8 cellular contexts compared by ENCODE assay signal in genomic region chr15:101295607-101296225, GRCh38. TPM values are rescaled to one million over a fixed set of nuclear protein-coding genes. Genes with fewer than 3 reads are reported as not detected.
DNase-seq lines count a peak whose midpoint lies in the region; ATAC-seq, FAIRE-seq and TF ChIP-seq lines count a peak whose summit lies in the region.

No MANE protein-coding gene starts in this region.

- H3K27me3 ChIP-seq in heart left ventricle, result no peaks in the 10 kb centered on the region
- no peaks in the 10 kb centered on the region for H3K27me3 ChIP-seq in iPS-18a (ENCODE audit: control insufficient read depth, insufficient read depth, low read length)
- no peaks in the 10 kb centered on the region for H3K27me3 ChIP-seq in small intestine (ENCODE audit: control insufficient read depth in 2 of 2, insufficient read depth in 2 of 2, low read length in 2 of 2)

- no peak for FAIRE-seq in small intestine (lab: Jason Lieb, UNC)

- peak overlapping the region; percentile 83 to 96 for H3K27ac Mint-ChIP-seq in activated naive CD4-positive, alpha-beta T cell treated with anti-CD3 and anti-CD28 coated beads, Interleukin-2, amount 50 U/mL, for 72 hours

- H3K9me3 ChIP-seq in heart left ventricle (no peaks in the 10 kb centered on the region), iPS-18a (ENCODE audit: control insufficient read depth, low read depth, low read length) (no peaks in the 10 kb centered on the region), small intestine (ENCODE audit: control insufficient read depth, low read depth) (no peaks in the 10 kb centered on the region)

- no peaks in the 10 kb centered on the region for H3K9me3 Mint-ChIP-seq in activated naive CD4-positive, alpha-beta T cell treated with anti-CD3 and anti-CD28 coated beads, Interleukin-2, amount 50 U/mL, for 72 hours

- H3K4me3 ChIP-seq in heart left ventricle, result peak overlapping the region; percentile 73 to 99 (median 93)
- peak overlapping the region; percentile 90 for H3K4me3 ChIP-seq in iPS-18a (ENCODE audit: low read length)
- peak overlapping the region; percentile 85 to 87 for H3K4me3 ChIP-seq in small intestine (ENCODE audit: low read depth in 1 of 2, low read length in 2 of 2)

- H3K36me3 ChIP-seq in heart left ventricle, result peaks cover 0 to 20% (median 17%) of the 10 kb centered on the region in 9 donors
- H3K36me3 ChIP-seq in iPS-18a (ENCODE audit: control insufficient read depth, low read depth, low read length), result peaks cover 11% of the 10 kb centered on the region
- no peaks in the 10 kb centered on the region for H3K36me3 ChIP-seq in small intestine (ENCODE audit: control insufficient read depth in 2 of 2, insufficient read depth in 2 of 2, low read length in 2 of 2)

- 2 to 6% (median 4%) methylated on average over 21 to 22 of the region's 22 CpGs for WGBS in heart left ventricle, 4 donors
- 0 to 2% (median 2%) methylated on average over 22 of the region's 22 CpGs for WGBS in small intestine, 3 donors

- H3K36me3 Mint-ChIP-seq in activated naive CD4-positive, alpha-beta T cell treated with anti-CD3 and anti-CD28 coated beads, Interleukin-2, amount 50 U/mL, for 72 hours, result peaks cover 18 to 27% of the 10 kb centered on the region in 2 donors

- DNase-seq in heart left ventricle (no peak), left ventricle myocardium superior (no peak), small intestine (peak; percentile 70), NCI-H82 (lab: John Stamatoyannopoulos, UW) (no peak), NOMO-1 treated with dmso at 0.1 percent for 144 hours (lab: John Stamatoyannopoulos, UW; ENCODE audit: unreplicated experiment) (no peak), NCI-H1930 (lab: John Stamatoyannopoulos, UW) (no peak)
- peak in 1 of 2 donors; percentile 68 for DNase-seq in activated naive CD4-positive, alpha-beta T cell treated with anti-CD3 and anti-CD28 coated beads, Interleukin-2, amount 50 U/mL, for 72 hours (ENCODE audit: low spot score in 2 of 2)

- no peak for TF ChIP-seq POLR2A in heart left ventricle (IDR thresholded peaks at IDR 0.05)

- intact Hi-C loops in heart left ventricle (cut with DNase I) (loop anchor here in 6 of 10 donors (5.0 to 10.0 kb wide), 4 partner anchors 202 to 429 kb away; partner anchors contain the start of gene TARS3 (in 1 of the 6)), left ventricle myocardium superior (cut with micrococcal nuclease) (no loop called here)

- no peak for TF ChIP-seq CTCF in heart left ventricle (IDR thresholded peaks at IDR 0.05)

- H3K4me1 ChIP-seq in heart left ventricle (peaks cover 4 to 40% (median 27%) of the 10 kb centered on the region in 12 donors), iPS-18a (ENCODE audit: control insufficient read depth, low read depth, low read length) (peaks cover 7% of the 10 kb centered on the region), small intestine (ENCODE audit: control insufficient read depth in 2 of 2, insufficient read depth in 1 of 2, low read depth in 1 of 2, low read length in 1 of 2) (peaks cover 0 to 6% of the 10 kb centered on the region in 2 donors)

- peak overlapping the region; percentile 85 to 98 (median 96) for H3K27ac ChIP-seq in heart left ventricle
- no peak overlapping the region for H3K27ac ChIP-seq in iPS-18a (ENCODE audit: low read length)
- peak overlapping the region; percentile 93 to 99 for H3K27ac ChIP-seq in small intestine (ENCODE audit: low read depth in 1 of 2, low read length in 1 of 2)

- H3K9ac ChIP-seq in iPS-18a (ENCODE audit: low read length), result peak overlapping the region; percentile 90

- ATAC-seq in heart left ventricle (peak in 2 of 4 donors; percentile 31 to 68), left ventricle myocardium superior (no peak)
- peak in 1 of 2 donors; percentile 67 for ATAC-seq in activated naive CD4-positive, alpha-beta T cell treated with anti-CD3 and anti-CD28 coated beads, Interleukin-2, amount 50 U/mL, for 72 hours

RNA-seq across cellular contexts. Expression of gene SNRPA1, which starts 0.7 kb away (rescaled TPM):
- 10 to 100 TPM; 17.6 to 44.3 (median 28.6) TPM for total RNA-seq in heart left ventricle
- 10 to 100 TPM; 30.2 to 57.8 TPM for polyA plus RNA-seq in heart left ventricle
- total RNA-seq in left ventricle myocardium superior, result 27.5 TPM
- total RNA-seq in activated naive CD4-positive, alpha-beta T cell treated with anti-CD3 and anti-CD28 coated beads, Interleukin-2, amount 50 U/mL, for 72 hours, result 100 to 1,000 TPM; 163 to 174 TPM
- 10 to 100 TPM; 72.1 to 82.7 (median 74.3) TPM for polyA plus RNA-seq in small intestine

RNA-seq across cellular contexts. Expression of gene SELENOS, which starts 18.4 kb away (rescaled TPM):
- total RNA-seq in heart left ventricle (10 to 100 TPM; 38.7 to 72.4 (median 47.5) TPM), left ventricle myocardium superior (39.3 TPM)
- polyA plus RNA-seq in heart left ventricle (100 to 1,000 TPM in 1 of 2 donors, 10 to 100 TPM in 1; 52.5 to 209 TPM), small intestine (100 to 1,000 TPM; 123 to 148 (median 142) TPM)
- 10 to 100 TPM; 18.4 to 22.6 TPM for total RNA-seq in activated naive CD4-positive, alpha-beta T cell treated with anti-CD3 and anti-CD28 coated beads, Interleukin-2, amount 50 U/mL, for 72 hours

RNA-seq across cellular contexts. Expression of gene CHSY1, which starts 43.9 kb away (rescaled TPM):
- total RNA-seq in heart left ventricle (10 to 100 TPM in 7 of 9 donors, 1 to 10 TPM in 2; 8.7 to 41.3 (median 11.1) TPM), left ventricle myocardium superior (11.7 TPM)
- polyA plus RNA-seq in heart left ventricle (1 to 10 TPM; 5.6 to 8.7 TPM), small intestine (1 to 10 TPM; 1.6 to 9.0 (median 3.0) TPM)
- 10 to 100 TPM; 45.5 to 54.1 TPM for total RNA-seq in activated naive CD4-positive, alpha-beta T cell treated with anti-CD3 and anti-CD28 coated beads, Interleukin-2, amount 50 U/mL, for 72 hours
